9 cellular contexts compared by ENCODE assay signal in the genomic region with DNA sequence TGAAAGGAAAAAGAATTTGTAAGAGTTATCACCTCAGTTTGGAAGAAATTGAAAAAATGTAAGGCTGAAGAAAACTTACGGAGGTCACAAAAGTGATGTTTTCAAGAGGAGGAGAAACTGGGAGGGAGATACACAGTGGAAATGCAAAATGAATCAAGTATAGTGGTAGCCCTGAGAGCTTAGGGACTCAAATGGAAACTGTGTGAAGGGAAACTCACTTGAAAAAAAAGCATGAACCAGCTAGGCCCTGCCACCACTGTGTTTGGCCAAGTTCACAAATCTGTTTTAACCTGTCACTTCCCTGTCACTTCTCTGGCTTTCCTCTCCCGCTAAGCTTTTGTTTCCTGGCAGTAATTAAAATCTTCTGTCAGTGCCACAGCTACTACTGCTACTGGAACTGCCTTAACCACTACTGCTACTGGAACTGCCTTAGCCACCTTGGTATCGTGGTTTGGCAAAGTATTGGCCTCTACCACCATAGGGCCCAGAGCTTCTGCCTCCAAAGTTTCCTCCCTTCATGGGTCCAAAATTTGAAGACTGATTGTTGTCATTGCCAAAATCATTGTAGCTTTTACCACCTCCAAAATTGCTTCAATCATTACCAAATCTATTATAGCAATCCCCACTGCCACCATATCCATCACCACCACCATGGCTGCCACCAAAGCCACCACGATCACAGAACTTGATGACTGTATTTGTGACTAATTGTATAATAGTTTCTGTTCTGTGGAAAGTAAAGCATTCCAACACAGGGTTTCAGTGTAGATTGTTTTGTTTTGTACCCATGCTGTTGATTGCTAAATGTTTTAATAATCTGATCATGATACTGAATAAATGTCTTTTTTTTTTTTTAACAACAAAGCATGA. TPM values are rescaled to one million over a fixed set of nuclear protein-coding genes. Genes with fewer than 3 reads are reported as not detected.
A peak's percentile ranks its signal among the peaks of the same experiment; 100 is the strongest.
DNase-seq lines count a peak whose midpoint lies in the region; ATAC-seq and TF ChIP-seq lines count a peak whose summit lies in the region.
"Had no signal": no experiment of that assay in that cellular context is flagged by ENCODE, and none has a peak within 500 bp of the region (broad histone marks: within the 10 kb centered on the region; RNA-seq: fewer than 3 reads in every experiment).

No MANE protein-coding gene starts in this region.

- no peaks in the 10 kb centered on the region for H3K9me3 Mint-ChIP-seq in activated naive CD8-positive, alpha-beta T cell (ENCODE audit: low read depth)
- H3K9me3 Mint-ChIP-seq in CD8-positive, alpha-beta memory T cell, result no peaks in the 10 kb centered on the region

- no peak overlapping the region for H3K4me3 ChIP-seq in lower lobe of right lung
- H3K4me3 ChIP-seq in CD8-positive, alpha-beta memory T cell (ENCODE audit: low read length), result no peak overlapping the region

- intact Hi-C loops in lower lobe of right lung (cut with DNase I), result no loop called here

- no peaks in the 10 kb centered on the region for H3K27me3 Mint-ChIP-seq in activated naive CD8-positive, alpha-beta T cell
- H3K27me3 Mint-ChIP-seq in CD8-positive, alpha-beta memory T cell, result no peaks in the 10 kb centered on the region

- no peaks in the 10 kb centered on the region for H3K27me3 ChIP-seq in lower lobe of right lung (ENCODE audit: low read depth)
- no peaks in the 10 kb centered on the region for H3K27me3 ChIP-seq in CD8-positive, alpha-beta memory T cell (ENCODE audit: insufficient read depth, low read length, poor library complexity, severe bottlenecking)

- H3K4me1 ChIP-seq in lower lobe of right lung, result peaks cover 5% of the 10 kb centered on the region
- peaks cover 10% of the 10 kb centered on the region for H3K4me1 ChIP-seq in CD8-positive, alpha-beta memory T cell (ENCODE audit: insufficient read depth, low read length)

- no peak overlapping the region for H3K27ac ChIP-seq in lower lobe of right lung
- H3K27ac ChIP-seq in CD8-positive, alpha-beta memory T cell (ENCODE audit: low read depth, low read length), result no peak overlapping the region

- CTCF ChIA-PET in CD8-positive, alpha-beta memory T cell (lab: Charles Lee), result no interaction called here

- DNase-seq in lower lobe of right lung (no peak), NCI-H1694 (lab: John Stamatoyannopoulos, UW) (no peak), NCI-H2081 treated with DMSO at 0.1 percent for 48 hours (lab: John Stamatoyannopoulos, UW) (no peak)
- DNase-seq in CD8-positive, alpha-beta memory T cell, result no peak
- DNase-seq: right cardiac atrium had no signal

- H3K36me3 Mint-ChIP-seq in activated naive CD8-positive, alpha-beta T cell, result no peaks in the 10 kb centered on the region
- peaks cover 0 to 50% (median 16%) of the 10 kb centered on the region in 3 donors for H3K36me3 Mint-ChIP-seq in CD8-positive, alpha-beta memory T cell

- H3K36me3 ChIP-seq in lower lobe of right lung, result peaks cover 55% of the 10 kb centered on the region
- peaks cover 9% of the 10 kb centered on the region for H3K36me3 ChIP-seq in CD8-positive, alpha-beta memory T cell (ENCODE audit: insufficient read depth, low read length)

- peaks cover 12% of the 10 kb centered on the region for H3K4me1 Mint-ChIP-seq in activated naive CD8-positive, alpha-beta T cell (ENCODE audit: low read depth)
- H3K4me1 Mint-ChIP-seq in CD8-positive, alpha-beta memory T cell, result peaks cover 17 to 30% (median 22%) of the 10 kb centered on the region in 3 donors

- no peak overlapping the region for H3K4me3 Mint-ChIP-seq in activated naive CD8-positive, alpha-beta T cell
- H3K4me3 Mint-ChIP-seq in CD8-positive, alpha-beta memory T cell, result no peak overlapping the region

- no peak for TF ChIP-seq CTCF in lower lobe of right lung (IDR thresholded peaks at IDR 0.05)

- H3K27ac Mint-ChIP-seq in activated naive CD8-positive, alpha-beta T cell, result peak overlapping the region; percentile 56
- peak overlapping the region in 4 of 8 donors; percentile 14 to 73 (median 72) for H3K27ac Mint-ChIP-seq in CD8-positive, alpha-beta memory T cell

- H3K9me3 ChIP-seq in lower lobe of right lung, result no peaks in the 10 kb centered on the region
- no peaks in the 10 kb centered on the region for H3K9me3 ChIP-seq in CD8-positive, alpha-beta memory T cell (ENCODE audit: low read length)

- peak; percentile 61 for ATAC-seq in GM18508 (IDR thresholded peaks at IDR 0.05; ENCODE audit: insufficient read depth, unreplicated experiment)
- ATAC-seq in GM19463 (IDR thresholded peaks at IDR 0.05; ENCODE audit: unreplicated experiment), result peak; percentile 45
- ATAC-seq in HG03060 (IDR thresholded peaks at IDR 0.05; ENCODE audit: low read depth, unreplicated experiment), result peak; percentile 80
- no peak for ATAC-seq in lower lobe of right lung
- ATAC-seq: right cardiac atrium had no signal

- POLR2A ChIA-PET in CD8-positive, alpha-beta memory T cell (lab: Charles Lee), result interaction anchor here (0.6 kb wide), 1 partner anchor 609 kb away, joined by 3 read pairs; no protein-coding TSS in a partner anchor

RNA-seq across cellular contexts. Expression of a gene that starts 41.5 kb away (rescaled TPM):
- total RNA-seq in lower lobe of right lung, result 67.6 TPM
- 10 to 100 TPM; 63.4 to 64.5 TPM for total RNA-seq in CD8-positive, alpha-beta memory T cell
- 36.3 TPM for polyA plus RNA-seq in CD8-positive, alpha-beta memory T cell

Comparison
In these comparisons a context has a peak if more than half of its experiments do, and no peak if none do; other contexts are left out.
1. ATAC-seq: peak in GM18508 (single experiment), GM19463 (single experiment) and HG03060 (single experiment); none in lower lobe of right lung (0 of 2).